In genomic region chr22:49827853-49828598, GRCh38 we compare ENCODE assay signal across 8 cellular contexts. TPM values are rescaled to one million over a fixed set of nuclear protein-coding genes. Genes with fewer than 3 reads are reported as not detected.
A peak's percentile ranks its signal among the peaks of the same experiment; 100 is the strongest.
DNase-seq lines count a peak whose midpoint lies in the region; ATAC-seq, FAIRE-seq and TF ChIP-seq lines count a peak whose summit lies in the region.

Gene BRD1, minus strand, starts transcription at chr22:49827873. Its CDS starts 3,556 bp downstream, at chr22:49824317.

- no peaks in the 10 kb centered on the region for H3K27me3 ChIP-seq in GM06990 (replicated peaks; ENCODE audit: control insufficient read depth, insufficient read depth, low read length)
- no peaks in the 10 kb centered on the region for H3K27me3 ChIP-seq in GM12878 (replicated peaks in 1 of 2; ENCODE audit: control insufficient read depth in 2 of 2, insufficient read depth in 2 of 2, low read length in 1 of 2)
- H3K27me3 ChIP-seq in hepatocyte, result no peaks in the 10 kb centered on the region
- H3K27me3 ChIP-seq in rectal smooth muscle tissue (ENCODE audit: control insufficient read depth, insufficient read depth, low read length), result no peaks in the 10 kb centered on the region

- H3K9ac ChIP-seq in GM12878 (ENCODE audit: control insufficient read depth, insufficient read depth, low read length) (peak within 1 kb of the TSS; percentile 73), rectal smooth muscle tissue (ENCODE audit: low read length) (peak within 1 kb of the TSS; percentile 53)

- FAIRE-seq in HTR-8/SVneo (lab: Jason Lieb, UNC) (no peak), GM12878 (lab: Jason Lieb, UNC) (no peak)

- peaks cover 35% of the 10 kb centered on the region for H3K4me1 ChIP-seq in GM12878 (ENCODE audit: control insufficient read depth, insufficient read depth, low read length)
- H3K4me1 ChIP-seq in hepatocyte (ENCODE audit: insufficient read depth), result peaks cover 22% of the 10 kb centered on the region
- peaks cover 14% of the 10 kb centered on the region for H3K4me1 ChIP-seq in rectal smooth muscle tissue (ENCODE audit: control insufficient read depth, insufficient read depth, low read length)

- ATAC-seq in T-helper 17 cell (peak; percentile 69), GM12878 (peak; percentile 59)

- peaks cover 8% of the 10 kb centered on the region for H3K36me3 ChIP-seq in GM06990 (ENCODE audit: control insufficient read depth, insufficient read depth, low read length)
- peaks cover 9 to 12% of the 10 kb centered on the region in 2 experiments; a peak in 3 of 4 replicates for H3K36me3 ChIP-seq in GM12878 (ENCODE audit: control insufficient read depth in 2 of 2, insufficient read depth in 2 of 2, low read length in 1 of 2)
- no peaks in the 10 kb centered on the region for H3K36me3 ChIP-seq in hepatocyte (replicated peaks; ENCODE audit: insufficient read depth, low read depth)
- peaks cover 10% of the 10 kb centered on the region for H3K36me3 ChIP-seq in rectal smooth muscle tissue (ENCODE audit: control insufficient read depth, insufficient read depth, low read length)

- WGBS in GM12878 (ENCODE audit: insufficient coverage, insufficient replicate concordance, low lambda C conversion rate, missing lambda C conversion rate), result 12% methylated on average over 35 of the region's 54 CpGs
- 2% methylated on average over 11 of the region's 54 CpGs for WGBS in hepatocyte (ENCODE audit: low lambda C conversion rate, missing lambda C conversion rate)

- H4K20me1 ChIP-seq in GM12878 (ENCODE audit: control insufficient read depth, insufficient read depth) (peaks cover 13% of the 10 kb centered on the region), hepatocyte (ENCODE audit: insufficient read depth, poor library complexity, severe bottlenecking) (peaks cover 39% of the 10 kb centered on the region)

- SMC1A ChIA-PET in GM12878 (lab: Charles Lee; ENCODE audit: uncharacterized antibody, unreplicated experiment), result interaction anchor here (1.1 kb wide), 1 partner anchor 11 kb away, joined by 4 read pairs; no protein-coding TSS in a partner anchor

- H3K79me2 ChIP-seq in GM12878 (ENCODE audit: control insufficient read depth, insufficient read depth, low read length) (peaks cover 42% of the 10 kb centered on the region), hepatocyte (peaks cover 44% of the 10 kb centered on the region)

- TF ChIP-seq RAD21 in GM12878 (IDR thresholded peaks at IDR 0.05; ENCODE audit: insufficient read depth, low read depth, low read length), result no peak

- intact Hi-C loops in GM12878 (cut with micrococcal nuclease; ENCODE audit: unreplicated experiment), result loop anchor here (2.0 kb wide), 1 partner anchor 91 kb away; the partner anchor contains the start of genes ALG12 and CRELD2

- H3K4me3 ChIP-seq in GM06990 (replicated peaks; ENCODE audit: low read depth, low read length) (peak within 1 kb of the TSS; percentile 87), GM12878 (peak within 1 kb of the TSS; percentile 89), hepatocyte (peak within 1 kb of the TSS; percentile 96), rectal smooth muscle tissue (ENCODE audit: low read length) (peak within 1 kb of the TSS; percentile 83)

- H3K27ac Mint-ChIP-seq in T-helper 17 cell, result peak within 1 kb of the TSS; percentile 97

- H3K9me3 ChIP-seq in T-helper 17 cell (ENCODE audit: control insufficient read depth, low read length, poor library complexity, severe bottlenecking), result no peaks in the 10 kb centered on the region
- H3K9me3 ChIP-seq in GM12878 (replicated peaks; ENCODE audit: control insufficient read depth, insufficient read depth, low read length), result peaks cover 3% of the 10 kb centered on the region
- no peaks in the 10 kb centered on the region for H3K9me3 ChIP-seq in hepatocyte (ENCODE audit: low read depth)

- DNase-seq in GM06990 (ENCODE audit: extremely low read depth, insufficient read length) (peak; percentile 76), HTR-8/SVneo (ENCODE audit: insufficient read length, low spot score) (peak; percentile 46), T-helper 17 cell (peak; percentile 39 to 50 (median 46)), GM12878 (ENCODE audit: low read depth, low spot score) (no peak), hepatocyte (ENCODE audit: low spot score) (peak; percentile 89), NCI-H524 treated with DMSO at 0.1 percent for 48 hours (lab: John Stamatoyannopoulos, UW) (no peak), NCI-H446 treated with DMSO at 0.1 percent for 48 hours (lab: John Stamatoyannopoulos, UW) (no peak)

- no peak for TF ChIP-seq CTCF in GM06990 (IDR thresholded peaks at IDR 0.05; ENCODE audit: insufficient read depth, low read length, poor library complexity, severe bottlenecking)
- TF ChIP-seq CTCF in GM12878 (IDR thresholded peaks at IDR 0.05 in 2 of 3, conservative IDR thresholded peaks at IDR 0.05 in 1 of 3; ENCODE audit: control insufficient read depth in 2 of 3, extremely low read depth in 1 of 3, insufficient read depth in 1 of 3, low read depth in 3 of 3, low read length in 3 of 3), result no peak
- no peak for TF ChIP-seq CTCF in hepatocyte (IDR thresholded peaks at IDR 0.05; ENCODE audit: poor library complexity)

- no peak for TF ChIP-seq EP300 in GM12878 (IDR thresholded peaks at IDR 0.05; ENCODE audit: borderline replicate concordance in 1 of 2, control insufficient read depth in 1 of 2, low read depth in 2 of 2, low read length in 2 of 2)

- H3K4me3 Mint-ChIP-seq in T-helper 17 cell, result peak within 1 kb of the TSS; percentile 93

- no peaks in the 10 kb centered on the region for H3K27me3 Mint-ChIP-seq in T-helper 17 cell

- H3K4me1 Mint-ChIP-seq in T-helper 17 cell, result peaks cover 39% of the 10 kb centered on the region

- no TSS peak for BruUV-seq in GM12878 (replicated peaks; lab: Mats Ljungman, UMichigan)

- peak within 1 kb of the TSS; percentile 78 for H3K27ac ChIP-seq in GM12878 (ENCODE audit: control insufficient read depth, insufficient read depth)
- peak within 1 kb of the TSS; percentile 98 for H3K27ac ChIP-seq in hepatocyte
- peak within 1 kb of the TSS; percentile 89 for H3K27ac ChIP-seq in rectal smooth muscle tissue (ENCODE audit: low read depth, low read length)

- RAD21 ChIA-PET in GM12878 (lab: Charles Lee; ENCODE audit: unreplicated experiment), result no interaction called here

- H3K4me2 ChIP-seq in GM12878 (ENCODE audit: control insufficient read depth, insufficient read depth), result peak within 1 kb of the TSS; percentile 80; the same call in 1 of the 2 replicates
- H3K4me2 ChIP-seq in hepatocyte, result peak within 1 kb of the TSS; percentile 100

- H3K9me2 ChIP-seq in hepatocyte (replicated peaks; ENCODE audit: insufficient read depth), result no peaks in the 10 kb centered on the region

- no peak; the same call in 1 of the 2 replicates for TF ChIP-seq POLR2A in GM12878 (IDR thresholded peaks at IDR 0.05; ENCODE audit: low read depth, low read length)

- in situ Hi-C loops in GM12878 (cut with MboI), result no loop called here

- H2AFZ ChIP-seq in GM12878 (ENCODE audit: control insufficient read depth, low read depth, low read length), result no peak within 1 kb of the TSS
- peak within 1 kb of the TSS; percentile 94 for H2AFZ ChIP-seq in hepatocyte

- H3K36me3 Mint-ChIP-seq in T-helper 17 cell (ENCODE audit: low read depth), result peaks cover 7% of the 10 kb centered on the region

- CTCF ChIA-PET in GM12878 (lab: Yijun Ruan, JAX), result no interaction called here

- POLR2A ChIA-PET in GM12878 (lab: Charles Lee), result interaction anchor here (0.6 kb wide), 1 partner anchor 14 kb away, joined by 3 read pairs; no protein-coding TSS in a partner anchor

TF ChIP-seq in GM12878, 131 proteins besides CTCF, POLR2A, EP300 and RAD21:
- TF ChIP-seq EGR1 (IDR thresholded peaks at IDR 0.05; ENCODE audit: borderline replicate concordance in 1 of 2, low read depth in 2 of 2, low read length in 2 of 2) (peak; percentile 24 to 53; a peak in 1 of 3 replicates), RELA (IDR thresholded peaks at IDR 0.05; ENCODE audit: borderline replicate concordance, partially characterized antibody) (peak; percentile 12), YY1 (IDR thresholded peaks at IDR 0.05; ENCODE audit: low read depth, low read length) (peak; percentile 88), TAF1 (IDR thresholded peaks at IDR 0.05; ENCODE audit: borderline replicate concordance, low read depth, low read length) (peak; percentile 76; the same call in 1 of the 2 replicates), CBFB (IDR thresholded peaks at IDR 0.05; ENCODE audit: low read depth) (no peak), CHD2 (IDR thresholded peaks at IDR 0.05; ENCODE audit: borderline replicate concordance, low read depth, low read length) (no peak), BHLHE40 (IDR thresholded peaks at IDR 0.05; ENCODE audit: borderline replicate concordance in 1 of 2, low read depth in 2 of 2, low read length in 1 of 2) (peak in 1 of 2 experiments; percentile 46; a peak in 1 of 4 replicates), CREB1 (IDR thresholded peaks at IDR 0.05; ENCODE audit: low read depth) (0 out of 2 replicates have a peak, but pooled peaks have one; percentile 23)

RNA-seq across cellular contexts. Expression of gene BRD1, which starts in this region (rescaled TPM):
- total RNA-seq in T-helper 17 cell (100 to 1,000 TPM; 127 to 153 TPM), GM12878 (2014; rRNA removed) (15.2 and 16.4 TPM in 2 replicates), GM12878 (2014; rRNA removed; fragmentation: Illumina TruSeq; extraction: Trizol) (11.7 and 12.3 TPM in 2 replicates), GM12878 (2021) (26.4 and 26.9 TPM in 2 replicates), hepatocyte (20.1 and 25.9 TPM in 2 replicates)
- total RNA-seq in GM12878 (2013; cell fraction: nucleolus; rRNA removed), result 53.3 and 67.3 TPM in 2 replicates
- 6.0 TPM for polyA plus RNA-seq in GM12878 (2011; ENCODE audit: low read depth)
- polyA plus RNA-seq in GM12878 (2011; rRNA removed) (4.1 and 4.8 TPM in 2 replicates), GM12878 (2014; fragmentation: Illumina TruSeq; extraction: Trizol) (4.2 and 9.4 TPM in 2 replicates), GM12878 (2014; fragmentation: Nextera tagmentation; extraction: Ambion mirVana) (1 to 10 TPM in 1 of 2 experiments, under 1 TPM in 1; 0.90 to 2.1 TPM), GM12878 (2014; rRNA removed) (17.9 and 19.0 TPM in 2 replicates), GM12878 (2016; fragmentation: Nextera tagmentation; extraction: Ambion mirVana) (1 to 10 TPM; 2.9 to 3.2 TPM), hepatocyte (25.0 and 25.7 TPM in 2 replicates)
- 5.0 TPM in 2 replicates for polyA plus RNA-seq in GM12878 (2011; cell fraction: cytosol; rRNA removed)
- polyA plus RNA-seq in GM12878 (2011; cell fraction: nucleus; rRNA removed), result 30.6 and 48.0 TPM in 2 replicates
- 13.8 and 14.2 TPM in 2 replicates for polyA plus RNA-seq in GM12878 (2012)
- 7.3 and 10.7 TPM in 2 replicates for polyA minus RNA-seq in GM12878 (2011; rRNA and poly(A)+ RNA removed)
- polyA minus RNA-seq in GM12878 (2011; cell fraction: cytosol; rRNA and poly(A)+ RNA removed), result 5.3 and 5.6 TPM in 2 replicates
- polyA minus RNA-seq in GM12878 (2011; cell fraction: nucleus; rRNA and poly(A)+ RNA removed), result 14.0 and 24.9 TPM in 2 replicates

Comparison
In these comparisons a context has a peak if more than half of its experiments do, and no peak if none do; other contexts are left out.
1. DNase-seq: peak in GM06990 (single experiment), HTR-8/SVneo (single experiment), T-helper 17 cell (3 of 3) and hepatocyte (single experiment); none in GM12878 (single experiment), NCI-H524 treated with DMSO at 0.1 percent for 48 hours (single experiment) and NCI-H446 treated with DMSO at 0.1 percent for 48 hours (single experiment).
2. Peak in every context shown above with its lines, with median percentiles within 50 percentile points of each other: H3K4me3 ChIP-seq and H3K27ac ChIP-seq.